ENCODE assay signal across 8 cellular contexts in the genomic region with DNA sequence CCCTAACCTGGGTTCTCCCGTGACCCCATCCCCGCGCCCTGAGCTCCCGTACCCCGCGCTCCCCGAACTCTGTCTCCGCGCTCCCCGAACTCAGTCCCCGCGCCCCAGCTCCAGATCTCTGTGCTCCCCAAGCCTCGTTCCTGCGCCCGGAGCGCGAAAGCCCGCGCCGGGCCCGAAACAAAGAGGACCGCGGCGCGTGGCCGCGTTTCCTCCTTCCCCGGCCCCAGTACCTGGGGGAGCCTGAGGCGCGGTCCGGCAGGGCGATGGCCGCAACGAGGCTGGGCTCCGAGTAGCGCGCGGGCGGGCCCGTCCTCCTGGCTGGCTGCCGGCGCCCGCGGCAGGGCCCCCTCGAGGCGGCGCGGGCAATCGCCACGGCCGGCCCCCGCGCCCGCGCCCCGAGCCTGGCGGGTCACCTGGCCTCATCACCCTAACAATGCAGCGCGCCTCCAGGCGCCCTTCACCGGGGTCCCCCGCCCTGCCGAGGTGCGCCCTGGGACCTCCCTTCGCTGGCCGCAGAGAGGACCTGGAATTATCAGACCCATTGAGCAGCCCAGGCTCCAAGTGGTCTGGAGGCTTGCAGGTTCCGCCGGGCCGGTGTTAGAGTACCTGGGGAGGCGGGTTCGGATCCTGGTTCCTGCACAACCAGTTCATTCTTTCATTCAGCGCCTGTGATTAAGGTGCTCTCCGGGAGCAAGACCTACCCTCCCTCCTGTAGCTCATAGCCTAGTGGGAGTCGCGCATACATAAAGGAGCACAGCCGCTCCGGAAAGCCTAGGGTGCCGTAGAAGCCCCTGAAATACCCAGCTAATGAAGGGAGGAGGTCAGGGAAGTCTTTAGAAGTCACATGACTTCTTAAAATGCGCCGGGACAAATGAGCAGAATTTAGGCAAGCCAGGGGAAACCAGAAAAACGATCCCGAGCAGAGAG. TPM values are rescaled to one million over a fixed set of nuclear protein-coding genes. Genes with fewer than 3 reads are reported as not detected.
DNase-seq lines count a peak whose midpoint lies in the region; ATAC-seq and TF ChIP-seq lines count a peak whose summit lies in the region.

A gene (minus strand): TSS at position 291 of the 927 bp plus-strand sequence. CDS start 142,475 bp downstream, outside the sequence.

- no peaks in the 10 kb centered on the region; the same call in 1 of the 2 replicates for H3K4me1 ChIP-seq in H9 (ENCODE audit: insufficient read depth, low read length)
- no peaks in the 10 kb centered on the region for H3K4me1 ChIP-seq in naive thymus-derived CD4-positive, alpha-beta T cell (ENCODE audit: control insufficient read depth in 2 of 2, insufficient read depth in 2 of 2, low read length in 2 of 2)

- H3K79me1 ChIP-seq in H9 (ENCODE audit: insufficient read depth, low read depth, low read length, poor library complexity, severe bottlenecking) = no peaks in the 10 kb centered on the region

- peak within 1 kb of the TSS; percentile 60 for H3K4me3 ChIP-seq in fibroblast of mammary gland (ENCODE audit: control insufficient read depth, low read depth, low read length)
- H3K4me3 ChIP-seq in naive thymus-derived CD4-positive, alpha-beta T cell (ENCODE audit: low read length) = no peak within 1 kb of the TSS

- no peak within 1 kb of the TSS for H3K27ac ChIP-seq in H9 (ENCODE audit: insufficient read length, low read depth, low read length)
- no peak within 1 kb of the TSS for H3K27ac ChIP-seq in naive thymus-derived CD4-positive, alpha-beta T cell (ENCODE audit: low read depth, low read length)

- H2BK20ac ChIP-seq in H9 (ENCODE audit: low read depth, low read length, poor library complexity, severe bottlenecking) = no peak within 1 kb of the TSS

- no peak within 1 kb of the TSS for H2AFZ ChIP-seq in H9 (ENCODE audit: low read length)

- peaks cover 0 to 18% (median 0%) of the 10 kb centered on the region in 3 experiments; a peak in 2 of 7 replicates for H3K36me3 Mint-ChIP-seq in H9 (ENCODE audit: insufficient read depth in 1 of 3, low read depth in 3 of 3)
- H3K36me3 Mint-ChIP-seq in naive thymus-derived CD4-positive, alpha-beta T cell = no peaks in the 10 kb centered on the region

- H3K9me3 ChIP-seq in H9 (ENCODE audit: control insufficient read depth, low read depth, low read length) = no peaks in the 10 kb centered on the region
- no peaks in the 10 kb centered on the region for H3K9me3 ChIP-seq in naive thymus-derived CD4-positive, alpha-beta T cell (ENCODE audit: control insufficient read depth in 2 of 3, low read length in 3 of 3)

- intact Hi-C loops in naive thymus-derived CD4-positive, alpha-beta T cell (cut with micrococcal nuclease) = no loop called here

- H3K18ac ChIP-seq in H9 (ENCODE audit: insufficient read length, low read depth, low read length) = peak within 1 kb of the TSS; percentile 90

- H3K27ac Mint-ChIP-seq in H9 = peak within 1 kb of the TSS in 1 of 3 experiments; percentile 82; a peak in 1 of 7 replicates
- H3K27ac Mint-ChIP-seq in naive thymus-derived CD4-positive, alpha-beta T cell = peak within 1 kb of the TSS in 1 of 9 donors; percentile 36

- peak within 1 kb of the TSS; percentile 65 for H3K4me2 ChIP-seq in H9 (ENCODE audit: insufficient read depth, insufficient read length, low read length)

- no peak within 1 kb of the TSS for H4K8ac ChIP-seq in H9 (replicated peaks; ENCODE audit: insufficient read length, low read depth, low read length)

- peaks cover 46 to 47% of the 10 kb centered on the region in 2 experiments for H3K4me1 Mint-ChIP-seq in H9
- H3K4me1 Mint-ChIP-seq in naive thymus-derived CD4-positive, alpha-beta T cell = peaks cover 0 to 18% (median 4%) of the 10 kb centered on the region in 7 donors

- H2BK12ac ChIP-seq in H9 (ENCODE audit: insufficient read length, low read depth, low read length) = no peak within 1 kb of the TSS

- no peak within 1 kb of the TSS for H3T11ph ChIP-seq in H9 (ENCODE audit: low read length)

- no peak within 1 kb of the TSS for H2BK5ac ChIP-seq in H9 (ENCODE audit: insufficient read length, low read length)

- H3K27me3 ChIP-seq in H9 (ENCODE audit: insufficient read depth, low read length) = peaks cover 4% of the 10 kb centered on the region; the same call in 1 of the 2 replicates
- no peaks in the 10 kb centered on the region for H3K27me3 ChIP-seq in naive thymus-derived CD4-positive, alpha-beta T cell (ENCODE audit: control insufficient read depth in 2 of 2, insufficient read depth in 2 of 2, low read length in 2 of 2)

- peaks cover 6% of the 10 kb centered on the region in 2 experiments for H3K9me3 Mint-ChIP-seq in H9
- peaks cover 0 to 8% (median 2%) of the 10 kb centered on the region in 11 donors for H3K9me3 Mint-ChIP-seq in naive thymus-derived CD4-positive, alpha-beta T cell

- H3K56ac ChIP-seq in H9 (ENCODE audit: insufficient read length, low read depth, low read length) = no peak within 1 kb of the TSS

- H3K23me2 ChIP-seq in H9 (ENCODE audit: insufficient read length, low read depth, low read length, poor library complexity, severe bottlenecking) = peaks cover 12% of the 10 kb centered on the region

- no peaks in the 10 kb centered on the region for H3K79me2 ChIP-seq in H9 (ENCODE audit: insufficient read depth, low read length)

- peak within 1 kb of the TSS; percentile 85 for H3K14ac ChIP-seq in H9 (ENCODE audit: insufficient read depth, low read length)

- peak; percentile 58 for ATAC-seq in naive thymus-derived CD4-positive, alpha-beta T cell
- ATAC-seq in GM18907 (IDR thresholded peaks at IDR 0.05; ENCODE audit: unreplicated experiment) (no peak), HG02763 (IDR thresholded peaks at IDR 0.05; ENCODE audit: unreplicated experiment) (no peak)

- H3K9ac ChIP-seq in H9 (ENCODE audit: extremely low read depth, insufficient read length, low read length) = peak within 1 kb of the TSS; percentile 40

- CTCF ChIA-PET in naive thymus-derived CD4-positive, alpha-beta T cell (lab: Charles Lee) = no interaction called here

- H2AK5ac ChIP-seq in H9 (ENCODE audit: insufficient read length, low read length) = no peak within 1 kb of the TSS

- no peaks in the 10 kb centered on the region for H3K36me3 ChIP-seq in naive thymus-derived CD4-positive, alpha-beta T cell (ENCODE audit: control insufficient read depth in 2 of 3, insufficient read depth in 3 of 3, low read length in 3 of 3)

- H3K23ac ChIP-seq in H9 (ENCODE audit: insufficient read length, low read depth, low read length) = no peak within 1 kb of the TSS

- H4K91ac ChIP-seq in H9 (ENCODE audit: insufficient read length, low read depth, low read length) = no peak within 1 kb of the TSS

- no peak within 1 kb of the TSS for H2BK120ac ChIP-seq in H9 (ENCODE audit: low read depth, low read length, poor library complexity, severe bottlenecking)

- POLR2A ChIA-PET in naive thymus-derived CD4-positive, alpha-beta T cell (lab: Charles Lee) = no interaction called here

- TF ChIP-seq CTCF in H9 (conservative IDR thresholded peaks at IDR 0.05) = peak; percentile 37; the same call in 2 of the 3 replicates
- no peak for TF ChIP-seq CTCF in fibroblast of mammary gland (conservative IDR thresholded peaks at IDR 0.05; ENCODE audit: control insufficient read depth, insufficient read depth, low read depth, low read length)

- no peak within 1 kb of the TSS; the same call in 1 of the 2 replicates for H2BK15ac ChIP-seq in H9 (ENCODE audit: low read depth, low read length)

- no peak within 1 kb of the TSS for H4K5ac ChIP-seq in H9 (ENCODE audit: insufficient read length, low read depth, low read length)

- peak within 1 kb of the TSS; percentile 75 to 89 for H3K4me3 Mint-ChIP-seq in H9
- no peak within 1 kb of the TSS for H3K4me3 Mint-ChIP-seq in naive thymus-derived CD4-positive, alpha-beta T cell

- peaks cover 58% of the 10 kb centered on the region for H3K27me3 Mint-ChIP-seq in H9 (ENCODE audit: low read depth)
- H3K27me3 Mint-ChIP-seq in naive thymus-derived CD4-positive, alpha-beta T cell = peaks cover 29 to 42% (median 38%) of the 10 kb centered on the region in 5 donors

- H4K20me1 ChIP-seq in H9 (ENCODE audit: control insufficient read depth, insufficient read depth, insufficient read length) = no peaks in the 10 kb centered on the region

- WGBS in H9 (ENCODE audit: extremely low coverage, insufficient read length, low lambda C conversion rate) = no CpG with 5 or more reads among the region's 82 CpGs

- H3K4ac ChIP-seq in H9 (ENCODE audit: low read depth, low read length) = no peak within 1 kb of the TSS; the same call in 1 of the 2 replicates

- DNase-seq in H9 = peak; percentile 66
- DNase-seq in RPMI7951 (ENCODE audit: low read depth) = peak; percentile 68
- DNase-seq in fibroblast of mammary gland (ENCODE audit: low read depth) = no peak
- no peak for DNase-seq in naive thymus-derived CD4-positive, alpha-beta T cell
- no peak for DNase-seq in NCI-H524 treated with DMSO at 0.1 percent for 48 hours (lab: John Stamatoyannopoulos, UW)
- no peak for DNase-seq in NCI-H345 treated with DMSO at 0.1 percent for 48 hours (lab: John Stamatoyannopoulos, UW; ENCODE audit: unreplicated experiment)

RNA-seq across cellular contexts. Expression of the gene that starts here (rescaled TPM):
- total RNA-seq in H9 (2021) = 9.2 and 9.5 TPM in 2 replicates
- total RNA-seq in RPMI7951 (2014; rRNA removed; shearing (Covaris generic)) = 147 and 149 TPM in 2 replicates
- total RNA-seq in naive thymus-derived CD4-positive, alpha-beta T cell = 10 to 100 TPM in 1 of 5 experiments, 1 to 10 TPM in 3, under 1 TPM in 1; 0.85 to 38.3 (median 2.6) TPM
- not detected for polyA plus RNA-seq in naive thymus-derived CD4-positive, alpha-beta T cell

Comparison
In these comparisons a context has a peak if more than half of its experiments do, and no peak if none do; other contexts are left out.
1. DNase-seq: peak in H9 (single experiment) and RPMI7951 (single experiment); none in fibroblast of mammary gland (single experiment), naive thymus-derived CD4-positive, alpha-beta T cell (0 of 9), NCI-H524 treated with DMSO at 0.1 percent for 48 hours (single experiment) and NCI-H345 treated with DMSO at 0.1 percent for 48 hours (single experiment).
2. H3K4me3 Mint-ChIP-seq: peak in H9 (2 of 2); none in naive thymus-derived CD4-positive, alpha-beta T cell (0 of 10).